Comparison of ENCODE assay signal across 7 cellular contexts in the genomic region with DNA sequence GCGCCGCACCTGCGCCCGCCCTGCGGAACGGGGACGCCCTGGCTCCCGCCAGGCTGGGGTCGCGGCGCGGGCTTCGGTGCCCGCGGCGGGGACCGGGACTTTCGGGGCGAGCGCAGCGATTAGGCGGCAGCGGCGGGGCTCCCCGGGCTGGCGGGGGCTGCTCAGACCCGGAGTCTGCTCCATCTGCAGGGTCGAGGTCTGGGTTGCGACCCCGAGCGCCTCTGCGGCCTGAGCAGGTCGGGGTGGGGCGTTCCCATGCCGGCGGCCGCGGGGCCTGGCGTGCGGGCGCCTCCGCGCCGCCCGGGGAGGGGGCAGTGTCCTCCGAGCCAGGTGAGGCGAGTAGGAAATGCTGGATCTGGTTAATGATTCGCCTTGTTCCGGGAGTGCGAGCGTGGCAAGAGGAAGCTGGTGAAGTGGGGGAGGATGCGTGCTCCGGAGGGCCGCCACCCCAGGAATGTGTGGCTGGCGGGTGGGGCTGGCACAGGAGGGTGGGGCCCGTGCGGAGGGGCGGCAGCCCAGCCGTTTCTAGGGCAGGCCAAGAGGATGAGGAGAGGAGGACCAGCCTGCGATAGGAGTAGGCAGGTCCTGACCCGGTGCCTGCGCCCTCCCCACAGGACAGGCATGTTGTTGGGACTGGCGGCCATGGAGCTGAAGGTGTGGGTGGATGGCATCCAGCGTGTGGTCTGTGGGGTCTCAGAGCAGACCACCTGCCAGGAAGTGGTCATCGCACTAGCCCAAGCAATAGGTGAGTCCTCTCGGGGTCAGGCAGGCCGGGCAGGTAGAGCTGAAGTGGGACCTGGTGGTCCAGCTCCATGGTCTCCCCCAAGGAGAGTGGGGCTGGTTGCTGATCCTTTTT. TPM values are rescaled to one million over a fixed set of nuclear protein-coding genes. Genes with fewer than 3 reads are reported as not detected.
A peak's percentile ranks its signal among the peaks of the same experiment; 100 is the strongest.
DNase-seq lines count a peak whose midpoint lies in the region; ATAC-seq and TF ChIP-seq lines count a peak whose summit lies in the region.

No MANE protein-coding gene starts in this region.

- H3K27me3 ChIP-seq in iPS DF 6.9 (ENCODE audit: control insufficient read depth, insufficient read depth, low read length): peaks cover 10% of the 10 kb centered on the region; the same call in 1 of the 2 replicates

- H3K27ac Mint-ChIP-seq in activated T-helper 1 cell treated with anti-CD3 and anti-CD28 coated beads, Interleukin-12 subunit alpha, Interleukin-12 subunit beta, Interleukin-2, Interleukin-4 antibody, amounts not matched to agents 30 ng/mL and 10 ng/mL and 1 ng/mL, durations not matched to agents 14 hours and 24 hours and 36 hours: peak overlapping the region; percentile 71

- H3K4me3 ChIP-seq in GM12875 (ENCODE audit: low read depth, low read length): peak overlapping the region; percentile 70
- peak overlapping the region; percentile 99 for H3K4me3 ChIP-seq in iPS DF 6.9 (ENCODE audit: low read length)
- H3K4me3 ChIP-seq in skin epidermis: peak overlapping the region; percentile 85 to 93 (median 89)

- peaks cover 11% of the 10 kb centered on the region for H3K4me1 Mint-ChIP-seq in activated T-helper 1 cell treated with anti-CD3 and anti-CD28 coated beads, Interleukin-12 subunit alpha, Interleukin-12 subunit beta, Interleukin-2, Interleukin-4 antibody, amounts not matched to agents 30 ng/mL and 10 ng/mL and 1 ng/mL, durations not matched to agents 14 hours and 24 hours and 36 hours (ENCODE audit: low read depth)

- intact Hi-C loops in activated T-helper 1 cell treated with anti-CD3 and anti-CD28 coated beads, Interleukin-12 subunit alpha, Interleukin-12 subunit beta, Interleukin-2, Interleukin-4 antibody, amounts not matched to agents 30 ng/mL and 10 ng/mL and 1 ng/mL, durations not matched to agents 14 hours and 24 hours and 36 hours (cut with micrococcal nuclease): loop anchor here (2.0 kb wide), 1 partner anchor 165 kb away; no protein-coding TSS in a partner anchor

- H3K27ac ChIP-seq in iPS DF 6.9 (ENCODE audit: low read length) (no peak overlapping the region), skin epidermis (peak overlapping the region; percentile 34 to 97 (median 84))

- H3K9me3 Mint-ChIP-seq in activated T-helper 1 cell treated with anti-CD3 and anti-CD28 coated beads, Interleukin-12 subunit alpha, Interleukin-12 subunit beta, Interleukin-2, Interleukin-4 antibody, amounts not matched to agents 30 ng/mL and 10 ng/mL and 1 ng/mL, durations not matched to agents 14 hours and 24 hours and 36 hours: no peaks in the 10 kb centered on the region

- TF ChIP-seq EP300 in Ishikawa (IDR thresholded peaks at IDR 0.05; ENCODE audit: borderline replicate concordance): no peak

- H3K27me3 Mint-ChIP-seq in activated T-helper 1 cell treated with anti-CD3 and anti-CD28 coated beads, Interleukin-12 subunit alpha, Interleukin-12 subunit beta, Interleukin-2, Interleukin-4 antibody, amounts not matched to agents 30 ng/mL and 10 ng/mL and 1 ng/mL, durations not matched to agents 14 hours and 24 hours and 36 hours (ENCODE audit: insufficient read depth): peaks cover 8% of the 10 kb centered on the region

- H3K36me3 ChIP-seq in iPS DF 6.9 (ENCODE audit: control insufficient read depth, insufficient read depth, low read length): 0 out of 2 replicates have a peak, but pooled peaks cover 3% of the 10 kb centered on the region

- TF ChIP-seq RAD21 in Ishikawa (IDR thresholded peaks at IDR 0.05; ENCODE audit: low read depth): no peak

- H3K36me3 Mint-ChIP-seq in activated T-helper 1 cell treated with anti-CD3 and anti-CD28 coated beads, Interleukin-12 subunit alpha, Interleukin-12 subunit beta, Interleukin-2, Interleukin-4 antibody, amounts not matched to agents 30 ng/mL and 10 ng/mL and 1 ng/mL, durations not matched to agents 14 hours and 24 hours and 36 hours (ENCODE audit: low read depth): peaks cover 9% of the 10 kb centered on the region

- H3K9me3 ChIP-seq in iPS DF 6.9 (ENCODE audit: control insufficient read depth, insufficient read depth, low read length): no peaks in the 10 kb centered on the region

- peak; percentile 3 for ATAC-seq in GM21737 (IDR thresholded peaks at IDR 0.05; ENCODE audit: unreplicated experiment)

- no peak for DNase-seq in activated T-helper 1 cell treated with anti-CD3 and anti-CD28 coated beads, Interleukin-12 subunit alpha, Interleukin-12 subunit beta, Interleukin-2, Interleukin-4 antibody, amounts not matched to agents 30 ng/mL and 10 ng/mL and 1 ng/mL, durations not matched to agents 14 hours and 24 hours and 36 hours (ENCODE audit: low spot score)
- no peak for DNase-seq in iPS DF 6.9 (ENCODE audit: low read depth, low spot score)
- DNase-seq in NCI-H345 (lab: John Stamatoyannopoulos, UW): no peak

- H3K4me3 Mint-ChIP-seq in activated T-helper 1 cell treated with anti-CD3 and anti-CD28 coated beads, Interleukin-12 subunit alpha, Interleukin-12 subunit beta, Interleukin-2, Interleukin-4 antibody, amounts not matched to agents 30 ng/mL and 10 ng/mL and 1 ng/mL, durations not matched to agents 14 hours and 24 hours and 36 hours: peak overlapping the region; percentile 95

- no peak for TF ChIP-seq CTCF in GM12875 (IDR thresholded peaks at IDR 0.05; ENCODE audit: borderline replicate concordance, insufficient read depth, low read depth, low read length)

- WGBS in iPS DF 6.9 (ENCODE audit: insufficient coverage, insufficient read length): no CpG with 5 or more reads among the region's 67 CpGs

- peaks cover 14% of the 10 kb centered on the region for H3K4me1 ChIP-seq in iPS DF 6.9 (ENCODE audit: control insufficient read depth, insufficient read depth, low read length)

TF ChIP-seq in Ishikawa, 13 proteins besides CTCF, POLR2A, EP300 and RAD21:
- TF ChIP-seq TEAD4 (IDR thresholded peaks at IDR 0.05): peak; percentile 73
- TF ChIP-seq TCF12 (IDR thresholded peaks at IDR 0.05; ENCODE audit: low read depth): no peak
- TF ChIP-seq CEBPB (IDR thresholded peaks at IDR 0.05): no peak
- TF ChIP-seq NFIC (IDR thresholded peaks at IDR 0.05): no peak
- TF ChIP-seq, protein P1, sequence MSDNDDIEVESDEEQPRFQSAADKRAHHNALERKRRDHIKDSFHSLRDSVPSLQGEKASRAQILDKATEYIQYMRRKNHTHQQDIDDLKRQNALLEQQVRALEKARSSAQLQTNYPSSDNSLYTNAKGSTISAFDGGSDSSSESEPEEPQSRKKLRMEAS (IDR thresholded peaks at IDR 0.05): peak; percentile 47; the same call in 1 of the 2 replicates
- TF ChIP-seq TAF1 (IDR thresholded peaks at IDR 0.05; ENCODE audit: low read depth): 0 out of 2 replicates have a peak, but pooled peaks have one; percentile 18

RNA-seq across cellular contexts. Expression of gene RASSF7, which starts 0.6 kb away (rescaled TPM):
- total RNA-seq in activated T-helper 1 cell treated with anti-CD3 and anti-CD28 coated beads, Interleukin-12 subunit alpha, Interleukin-12 subunit beta, Interleukin-2, Interleukin-4 antibody, amounts not matched to agents 30 ng/mL and 10 ng/mL and 1 ng/mL, durations not matched to agents 14 hours and 24 hours and 36 hours: 15.9 and 19.8 TPM in 2 replicates

RNA-seq across cellular contexts. Expression of gene LMNTD2, which starts 0.8 kb away (rescaled TPM):
- 0.47 and 0.64 TPM in 2 replicates for total RNA-seq in activated T-helper 1 cell treated with anti-CD3 and anti-CD28 coated beads, Interleukin-12 subunit alpha, Interleukin-12 subunit beta, Interleukin-2, Interleukin-4 antibody, amounts not matched to agents 30 ng/mL and 10 ng/mL and 1 ng/mL, durations not matched to agents 14 hours and 24 hours and 36 hours

RNA-seq across cellular contexts. Expression of gene PHRF1, which starts 14.9 kb away (rescaled TPM):
- 58.6 and 59.8 TPM in 2 replicates for total RNA-seq in activated T-helper 1 cell treated with anti-CD3 and anti-CD28 coated beads, Interleukin-12 subunit alpha, Interleukin-12 subunit beta, Interleukin-2, Interleukin-4 antibody, amounts not matched to agents 30 ng/mL and 10 ng/mL and 1 ng/mL, durations not matched to agents 14 hours and 24 hours and 36 hours

RNA-seq across cellular contexts. Expression of gene LRRC56, which starts 24.0 kb away (rescaled TPM):
- 1.8 and 2.2 TPM in 2 replicates for total RNA-seq in activated T-helper 1 cell treated with anti-CD3 and anti-CD28 coated beads, Interleukin-12 subunit alpha, Interleukin-12 subunit beta, Interleukin-2, Interleukin-4 antibody, amounts not matched to agents 30 ng/mL and 10 ng/mL and 1 ng/mL, durations not matched to agents 14 hours and 24 hours and 36 hours

RNA-seq across cellular contexts. Expression of gene HRAS, which starts 26.0 kb away (rescaled TPM):
- total RNA-seq in activated T-helper 1 cell treated with anti-CD3 and anti-CD28 coated beads, Interleukin-12 subunit alpha, Interleukin-12 subunit beta, Interleukin-2, Interleukin-4 antibody, amounts not matched to agents 30 ng/mL and 10 ng/mL and 1 ng/mL, durations not matched to agents 14 hours and 24 hours and 36 hours: 76.6 and 88.7 TPM in 2 replicates
